ENCODE assay signal across 1 cellular context in genomic region chr5:34685485-34686197, GRCh38.
A peak's percentile ranks its signal among the peaks of the same experiment; 100 is the strongest.
TF ChIP-seq lines count a peak whose summit lies in the region.

No MANE protein-coding gene starts in this region.

TF ChIP-seq in HEK293, 187 proteins besides CTCF, POLR2A, EP300 and RAD21 (continued from another document):
- TF ChIP-seq ZNF148 (tag by site-specific recombination; IDR thresholded peaks at IDR 0.05; ENCODE audit: borderline replicate concordance) (no peak), ZNF302 (tag by site-specific recombination; IDR thresholded peaks at IDR 0.05; ENCODE audit: low read depth) (no peak), SP2 (tag by site-specific recombination; IDR thresholded peaks at IDR 0.05) (no peak), ZNF560 (tag by site-specific recombination; IDR thresholded peaks at IDR 0.05; ENCODE audit: borderline replicate concordance) (no peak), ZNF768 (tag by site-specific recombination; IDR thresholded peaks at IDR 0.05) (no peak), FEZF1 (tag by site-specific recombination; IDR thresholded peaks at IDR 0.05) (peak; percentile 31; the same call in 1 of the 2 replicates), PBX3 (CRISPR knock-in tag; IDR thresholded peaks at IDR 0.05) (no peak), KLF17 (tag by site-specific recombination; IDR thresholded peaks at IDR 0.05) (no peak), PRDM10 (tag by site-specific recombination; IDR thresholded peaks at IDR 0.05) (peak; percentile 74), GLIS1 (tag by site-specific recombination; IDR thresholded peaks at IDR 0.05) (peak; percentile 35; the same call in 1 of the 2 replicates), HOXC10 (CRISPR knock-in tag; IDR thresholded peaks at IDR 0.05) (no peak)
- TF ChIP-seq, protein P1, sequence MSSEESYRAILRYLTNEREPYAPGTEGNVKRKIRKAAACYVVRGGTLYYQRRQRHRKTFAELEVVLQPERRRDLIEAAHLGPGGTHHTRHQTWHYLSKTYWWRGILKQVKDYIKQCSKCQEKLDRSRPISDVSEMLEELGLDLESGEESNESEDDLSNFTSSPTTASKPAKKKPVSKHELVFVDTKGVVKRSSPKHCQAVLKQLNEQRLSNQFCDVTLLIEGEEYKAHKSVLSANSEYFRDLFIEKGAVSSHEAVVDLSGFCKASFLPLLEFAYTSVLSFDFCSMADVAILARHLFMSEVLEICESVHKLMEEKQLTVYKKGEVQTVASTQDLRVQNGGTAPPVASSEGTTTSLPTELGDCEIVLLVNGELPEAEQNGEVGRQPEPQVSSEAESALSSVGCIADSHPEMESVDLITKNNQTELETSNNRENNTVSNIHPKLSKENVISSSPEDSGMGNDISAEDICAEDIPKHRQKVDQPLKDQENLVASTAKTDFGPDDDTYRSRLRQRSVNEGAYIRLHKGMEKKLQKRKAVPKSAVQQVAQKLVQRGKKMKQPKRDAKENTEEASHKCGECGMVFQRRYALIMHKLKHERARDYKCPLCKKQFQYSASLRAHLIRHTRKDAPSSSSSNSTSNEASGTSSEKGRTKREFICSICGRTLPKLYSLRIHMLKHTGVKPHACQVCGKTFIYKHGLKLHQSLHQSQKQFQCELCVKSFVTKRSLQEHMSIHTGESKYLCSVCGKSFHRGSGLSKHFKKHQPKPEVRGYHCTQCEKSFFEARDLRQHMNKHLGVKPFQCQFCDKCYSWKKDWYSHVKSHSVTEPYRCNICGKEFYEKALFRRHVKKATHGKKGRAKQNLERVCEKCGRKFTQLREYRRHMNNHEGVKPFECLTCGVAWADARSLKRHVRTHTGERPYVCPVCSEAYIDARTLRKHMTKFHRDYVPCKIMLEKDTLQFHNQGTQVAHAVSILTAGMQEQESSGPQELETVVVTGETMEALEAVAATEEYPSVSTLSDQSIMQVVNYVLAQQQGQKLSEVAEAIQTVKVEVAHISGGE (tag by site-specific recombination; conservative IDR thresholded peaks at IDR 0.05; ENCODE audit: low read depth), result no peak
- TF ChIP-seq, protein P2, sequence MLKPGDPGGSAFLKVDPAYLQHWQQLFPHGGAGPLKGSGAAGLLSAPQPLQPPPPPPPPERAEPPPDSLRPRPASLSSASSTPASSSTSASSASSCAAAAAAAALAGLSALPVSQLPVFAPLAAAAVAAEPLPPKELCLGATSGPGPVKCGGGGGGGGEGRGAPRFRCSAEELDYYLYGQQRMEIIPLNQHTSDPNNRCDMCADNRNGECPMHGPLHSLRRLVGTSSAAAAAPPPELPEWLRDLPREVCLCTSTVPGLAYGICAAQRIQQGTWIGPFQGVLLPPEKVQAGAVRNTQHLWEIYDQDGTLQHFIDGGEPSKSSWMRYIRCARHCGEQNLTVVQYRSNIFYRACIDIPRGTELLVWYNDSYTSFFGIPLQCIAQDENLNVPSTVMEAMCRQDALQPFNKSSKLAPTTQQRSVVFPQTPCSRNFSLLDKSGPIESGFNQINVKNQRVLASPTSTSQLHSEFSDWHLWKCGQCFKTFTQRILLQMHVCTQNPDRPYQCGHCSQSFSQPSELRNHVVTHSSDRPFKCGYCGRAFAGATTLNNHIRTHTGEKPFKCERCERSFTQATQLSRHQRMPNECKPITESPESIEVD (tag by site-specific recombination; IDR thresholded peaks at IDR 0.05), result peak; percentile 57; the same call in 1 of the 2 replicates
